Comparison of ENCODE assay signal across 8 cellular contexts in the genomic region with DNA sequence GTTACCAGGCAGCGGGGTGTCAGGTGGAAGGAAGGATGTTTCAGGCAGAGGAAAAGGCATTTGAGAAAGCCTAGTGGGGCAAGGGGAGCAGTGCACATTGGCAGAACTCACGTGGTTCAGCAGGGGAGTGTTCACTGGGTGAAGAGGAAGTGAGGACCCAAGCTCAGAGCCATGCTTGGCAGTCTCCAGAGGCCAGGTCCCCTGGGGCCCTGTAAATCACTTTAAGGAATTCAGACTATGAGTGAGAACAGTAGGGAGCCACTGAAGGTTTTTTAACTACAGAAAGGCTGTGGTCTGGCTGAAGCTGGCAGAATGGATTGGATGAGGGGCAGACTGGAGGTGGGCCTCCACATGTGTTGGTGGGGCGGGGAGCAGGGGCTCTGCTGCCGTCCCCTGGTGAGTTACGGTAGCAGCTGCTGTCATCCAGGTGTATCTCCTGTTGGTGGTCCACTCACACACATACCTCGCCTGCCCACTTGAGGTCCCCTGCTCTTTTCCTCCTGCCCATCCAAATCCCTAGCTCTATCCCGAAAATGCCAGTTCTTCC. TPM values are rescaled to one million over a fixed set of nuclear protein-coding genes. Genes with fewer than 3 reads are reported as not detected.
DNase-seq lines count a peak whose midpoint lies in the region; ATAC-seq and TF ChIP-seq lines count a peak whose summit lies in the region.

No MANE protein-coding gene starts in this region.

- H3K4me3 ChIP-seq in ovary = no peak overlapping the region
- H3K4me3 ChIP-seq in gastrocnemius medialis = no peak overlapping the region

- ATAC-seq in HG02852 (IDR thresholded peaks at IDR 0.05; ENCODE audit: unreplicated experiment) = peak; percentile 60
- no peak for ATAC-seq in gastrocnemius medialis

- TF ChIP-seq CTCF in ovary (IDR thresholded peaks at IDR 0.05) (no peak), gastrocnemius medialis (IDR thresholded peaks at IDR 0.05 in 4 of 5, conservative IDR thresholded peaks at IDR 0.05 in 1 of 5) (no peak)

- DNase-seq in activated T-cell treated with anti-CD3 and anti-CD28 coated beads, Interleukin-2, amount 50 U/mL, for 24 hours = no peak
- no peak for DNase-seq in activated T-cell treated with anti-CD3 and anti-CD28 coated beads, Interleukin-2, amount 50 U/mL, for 48 hours
- peak; percentile 65 to 91 for DNase-seq in NOMO-1 (lab: John Stamatoyannopoulos, UW; ENCODE audit: unreplicated experiment in 2 of 2)
- DNase-seq in astrocyte of the hippocampus (ENCODE audit: low read depth, low spot score) = peak; percentile 56
- DNase-seq in renal cortical epithelial cell (ENCODE audit: low read depth) = peak; percentile 64
- no peak for DNase-seq in ovary
- no peak for DNase-seq in gastrocnemius medialis

- H3K36me3 ChIP-seq in ovary (no peaks in the 10 kb centered on the region), gastrocnemius medialis (no peaks in the 10 kb centered on the region)

- H3K4me1 ChIP-seq in ovary (ENCODE audit: insufficient read depth) = peaks cover 6% of the 10 kb centered on the region
- H3K4me1 ChIP-seq in gastrocnemius medialis = peaks cover 34 to 38% of the 10 kb centered on the region in 2 donors

- no peaks in the 10 kb centered on the region for H3K27me3 ChIP-seq in ovary
- no peaks in the 10 kb centered on the region for H3K27me3 ChIP-seq in gastrocnemius medialis

- TF ChIP-seq POLR2A in ovary (IDR thresholded peaks at IDR 0.05) (no peak), gastrocnemius medialis (IDR thresholded peaks at IDR 0.05) (no peak)

- H3K4me3 Mint-ChIP-seq in activated T-cell treated with anti-CD3 and anti-CD28 coated beads, Interleukin-2, amount 50 U/mL, for 24 hours = no peak overlapping the region

- intact Hi-C loops in ovary (cut with DNase I) = no loop called here
- intact Hi-C loops in gastrocnemius medialis (cut with DNase I; ENCODE audit: low total_unique reads) = loop anchor here (10.0 kb wide), 3 partner anchors 785 to 965 kb away; a partner anchor contains a TSS

- H3K36me3 Mint-ChIP-seq in activated T-cell treated with anti-CD3 and anti-CD28 coated beads, Interleukin-2, amount 50 U/mL, for 24 hours (ENCODE audit: low read depth) = peaks cover 16% of the 10 kb centered on the region

- no peak for TF ChIP-seq EP300 in ovary (IDR thresholded peaks at IDR 0.05)

- H3K4me1 Mint-ChIP-seq in activated T-cell treated with anti-CD3 and anti-CD28 coated beads, Interleukin-2, amount 50 U/mL, for 24 hours (ENCODE audit: low read depth) = peaks cover 58% of the 10 kb centered on the region

- WGBS in ovary, 3 donors = 75 to 80% (median 79%) methylated on average over 7 of the region's 7 CpGs

- H3K9me3 Mint-ChIP-seq in activated T-cell treated with anti-CD3 and anti-CD28 coated beads, Interleukin-2, amount 50 U/mL, for 24 hours = no peaks in the 10 kb centered on the region

- peak overlapping the region; percentile 68 for H3K27ac Mint-ChIP-seq in activated T-cell treated with anti-CD3 and anti-CD28 coated beads, Interleukin-2, amount 50 U/mL, for 24 hours

- in situ Hi-C loops in gastrocnemius medialis (cut with MboI; ENCODE audit: low sequenced_read_pairs in 4 of 4) = no loop called here

- H3K9me3 ChIP-seq in ovary = no peaks in the 10 kb centered on the region
- no peaks in the 10 kb centered on the region for H3K9me3 ChIP-seq in gastrocnemius medialis

- no peaks in the 10 kb centered on the region for H3K27me3 Mint-ChIP-seq in activated T-cell treated with anti-CD3 and anti-CD28 coated beads, Interleukin-2, amount 50 U/mL, for 24 hours

- H3K27ac ChIP-seq in ovary (no peak overlapping the region), gastrocnemius medialis (no peak overlapping the region)

RNA-seq across cellular contexts. Expression of a gene that starts 5.1 kb away (rescaled TPM):
- total RNA-seq in renal cortical epithelial cell (13.2 and 48.3 TPM in 2 replicates), ovary (10 to 100 TPM; 13.8 to 28.1 (median 18.1) TPM), gastrocnemius medialis (10 to 100 TPM; 24.5 to 33.0 (median 29.3) TPM)
- 10 to 100 TPM in 1 of 2 donors, 1 to 10 TPM in 1; 6.4 to 13.0 TPM for polyA plus RNA-seq in ovary

RNA-seq across cellular contexts. Expression of a gene that starts 7.2 kb away (rescaled TPM):
- total RNA-seq in renal cortical epithelial cell (29.2 and 47.1 TPM in 2 replicates), ovary (10 to 100 TPM; 26.5 to 73.4 (median 49.7) TPM), gastrocnemius medialis (100 to 1,000 TPM in 3 of 4 donors, 10 to 100 TPM in 1; 83.9 to 184 (median 127) TPM)
- polyA plus RNA-seq in ovary = 10 to 100 TPM; 31.3 to 43.6 TPM

Comparison
In these comparisons a context has a peak if more than half of its experiments do, and no peak if none do; other contexts are left out.
1. DNase-seq: peak in NOMO-1 (2 of 2), astrocyte of the hippocampus (single experiment) and renal cortical epithelial cell (single experiment); none in activated T-cell treated with anti-CD3 and anti-CD28 coated beads, Interleukin-2, amount 50 U/mL, for 24 hours (single experiment), activated T-cell treated with anti-CD3 and anti-CD28 coated beads, Interleukin-2, amount 50 U/mL, for 48 hours (0 of 2), ovary (0 of 5) and gastrocnemius medialis (0 of 2).